8 cellular contexts compared by ENCODE assay signal in the genomic region with DNA sequence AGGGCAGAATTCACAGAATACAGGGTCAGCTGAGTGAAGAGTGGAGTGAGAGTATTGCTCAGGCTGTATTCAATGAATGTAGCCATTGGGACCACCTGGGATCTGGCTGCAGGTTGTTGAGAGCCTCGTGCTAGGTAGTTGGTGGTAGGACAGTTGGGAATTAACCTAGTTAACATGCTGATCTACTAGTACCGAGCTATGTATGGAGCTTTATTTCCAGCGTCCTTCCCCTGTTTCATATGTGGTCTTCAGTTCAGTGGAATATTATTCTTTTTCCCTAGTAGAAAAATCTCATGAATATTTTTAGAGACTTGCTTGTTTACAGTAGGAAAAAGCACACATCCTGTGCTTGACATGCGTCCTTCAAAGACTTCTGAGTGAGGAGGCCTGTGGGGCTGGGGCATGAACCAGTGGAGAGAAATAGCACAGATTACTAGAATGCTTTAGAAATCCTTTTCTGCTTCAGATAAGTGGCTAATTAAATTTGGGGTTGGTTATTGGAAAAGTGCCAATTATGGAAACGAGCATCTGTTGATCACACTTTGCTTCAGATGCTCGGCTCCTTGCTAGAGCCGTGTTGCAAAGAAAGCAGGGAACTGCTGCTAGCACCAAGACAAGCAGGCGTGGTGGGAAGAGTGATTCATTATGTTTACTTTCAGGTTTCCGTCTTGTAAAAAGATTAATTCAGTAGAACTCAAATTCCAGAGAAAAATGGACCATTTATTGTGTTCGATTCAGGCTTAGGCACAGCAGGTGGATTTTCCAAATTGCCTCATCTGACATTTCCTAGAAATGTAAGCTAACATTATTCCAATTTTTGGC. TPM values are rescaled to one million over a fixed set of nuclear protein-coding genes. Genes with fewer than 3 reads are reported as not detected.
DNase-seq lines count a peak whose midpoint lies in the region; ATAC-seq and TF ChIP-seq lines count a peak whose summit lies in the region.

No MANE protein-coding gene starts in this region.

- peak overlapping the region; percentile 85 for H3K27ac Mint-ChIP-seq in activated CD4-positive, alpha-beta T cell treated with anti-CD3 and anti-CD28 coated beads, Interleukin-2, amount 10 ng/mL, durations not matched to agents 24 days and 14 days

- DNase-seq in BJ (ENCODE audit: low read depth) (peak; percentile 49), NCI-H1092 (lab: John Stamatoyannopoulos, UW) (peak; percentile 50), epithelial cell of prostate (ENCODE audit: low read depth, low spot score) (no peak), COLO668 (lab: John Stamatoyannopoulos, UW; ENCODE audit: unreplicated experiment) (no peak)
- peak; percentile 77 for DNase-seq in activated CD4-positive, alpha-beta T cell treated with anti-CD3 and anti-CD28 coated beads, Interleukin-2, amount 10 ng/mL, durations not matched to agents 24 days and 14 days

- no peaks in the 10 kb centered on the region for H3K27me3 ChIP-seq in BJ (ENCODE audit: control insufficient read depth, insufficient read depth, low read length)

- peaks cover 15% of the 10 kb centered on the region for H3K36me3 Mint-ChIP-seq in activated CD4-positive, alpha-beta T cell treated with anti-CD3 and anti-CD28 coated beads, Interleukin-2, amount 10 ng/mL, durations not matched to agents 24 days and 14 days (ENCODE audit: low read depth)

- no peaks in the 10 kb centered on the region for H3K27me3 Mint-ChIP-seq in activated CD4-positive, alpha-beta T cell treated with anti-CD3 and anti-CD28 coated beads, Interleukin-2, amount 10 ng/mL, durations not matched to agents 24 days and 14 days

- H3K4me3 ChIP-seq in BJ (ENCODE audit: low read depth, low read length) (no peak overlapping the region), skin epidermis (no peak overlapping the region)

- intact Hi-C loops in activated CD4-positive, alpha-beta T cell treated with anti-CD3 and anti-CD28 coated beads, Interleukin-2, amount 10 ng/mL, durations not matched to agents 24 days and 14 days (cut with micrococcal nuclease), result loop anchor here (2.0 to 5.0 kb wide), 5 partner anchors 14 to 52 kb away; no protein-coding TSS in a partner anchor

- H3K9me3 Mint-ChIP-seq in activated CD4-positive, alpha-beta T cell treated with anti-CD3 and anti-CD28 coated beads, Interleukin-2, amount 10 ng/mL, durations not matched to agents 24 days and 14 days, result peaks cover 22% of the 10 kb centered on the region

- no peaks in the 10 kb centered on the region for H3K36me3 ChIP-seq in BJ (ENCODE audit: control insufficient read depth, insufficient read depth, low read length)

- no peak for ATAC-seq in HG03521 (IDR thresholded peaks at IDR 0.05; ENCODE audit: unreplicated experiment)
- ATAC-seq in HG03159 (IDR thresholded peaks at IDR 0.05; ENCODE audit: unreplicated experiment), result no peak

- peaks cover 62% of the 10 kb centered on the region for H3K4me1 Mint-ChIP-seq in activated CD4-positive, alpha-beta T cell treated with anti-CD3 and anti-CD28 coated beads, Interleukin-2, amount 10 ng/mL, durations not matched to agents 24 days and 14 days

- peak overlapping the region; percentile 67 for H3K27ac ChIP-seq in epithelial cell of prostate
- H3K27ac ChIP-seq in skin epidermis, result peak overlapping the region in 18 of 21 experiments; percentile 1 to 90 (median 55)

- CTCF ChIA-PET in BJ (lab: Yijun Ruan, JAX), result interaction anchor here (1.8 kb wide), 1 partner anchor 85 kb away, joined by 5 read pairs; no protein-coding TSS in a partner anchor

- H3K4me3 Mint-ChIP-seq in activated CD4-positive, alpha-beta T cell treated with anti-CD3 and anti-CD28 coated beads, Interleukin-2, amount 10 ng/mL, durations not matched to agents 24 days and 14 days, result peak overlapping the region; percentile 58

- no peak for TF ChIP-seq CTCF in BJ (IDR thresholded peaks at IDR 0.05; ENCODE audit: insufficient read depth, low read depth, low read length)

- POLR2A ChIA-PET in BJ (lab: Charles Lee), result interaction anchor here (0.8 kb wide), 1 partner anchor 92 kb away, joined by 3 read pairs; no protein-coding TSS in a partner anchor

RNA-seq across cellular contexts. Expression of gene ARF6, which starts 53.6 kb away (rescaled TPM):
- polyA plus RNA-seq in BJ (2011; rRNA removed), result 21.8 and 22.8 TPM in 2 replicates
- 22.2 and 25.3 TPM in 2 replicates for polyA minus RNA-seq in BJ (2011; rRNA and poly(A)+ RNA removed)
- total RNA-seq in activated CD4-positive, alpha-beta T cell treated with anti-CD3 and anti-CD28 coated beads, Interleukin-2, amount 10 ng/mL, durations not matched to agents 24 days and 14 days, result 154 and 160 TPM in 2 replicates

Comparison
In these comparisons a context has a peak if more than half of its experiments do, and no peak if none do; other contexts are left out.
1. DNase-seq: peak in BJ (single experiment), NCI-H1092 (single experiment) and activated CD4-positive, alpha-beta T cell treated with anti-CD3 and anti-CD28 coated beads, Interleukin-2, amount 10 ng/mL, durations not matched to agents 24 days and 14 days (single experiment); none in epithelial cell of prostate (single experiment) and COLO668 (single experiment).